1 cellular context compared by ENCODE assay signal in genomic region chr12:57590892-57591566, GRCh38.
TF ChIP-seq lines count a peak whose summit lies in the region.

Gene PIP4K2C (plus strand): TSS chr12:57591192. CDS start chr12:57591290, 98 bp downstream.

TF ChIP-seq in HepG2, 621 proteins besides CTCF, POLR2A, EP300 and RAD21 (continued from another document):
- TF ChIP-seq GRHL1 (CRISPR knock-in tag; conservative IDR thresholded peaks at IDR 0.05), result no peak
- TF ChIP-seq HOXA3 (CRISPR knock-in tag; IDR thresholded peaks at IDR 0.05), result no peak
- peak; percentile 72 for TF ChIP-seq ZGPAT (CRISPR knock-in tag; IDR thresholded peaks at IDR 0.05)
- 0 out of 2 replicates have a peak, but pooled peaks have one; percentile 29 for TF ChIP-seq IKZF5 (CRISPR knock-in tag; IDR thresholded peaks at IDR 0.05)
- no peak for TF ChIP-seq ARHGAP35 (CRISPR knock-in tag; IDR thresholded peaks at IDR 0.05; ENCODE audit: borderline replicate concordance)
- peak; percentile 84 for TF ChIP-seq MAX (IDR thresholded peaks at IDR 0.05)
- no peak for TF ChIP-seq ZNF121 (CRISPR knock-in tag; IDR thresholded peaks at IDR 0.05)
- TF ChIP-seq ZNF550 (CRISPR knock-in tag; IDR thresholded peaks at IDR 0.05; ENCODE audit: borderline replicate concordance), result no peak
- no peak for TF ChIP-seq KMT2B (CRISPR knock-in tag; IDR thresholded peaks at IDR 0.05)
- no peak for TF ChIP-seq ZNF468 (CRISPR knock-in tag; IDR thresholded peaks at IDR 0.05)
- TF ChIP-seq ZFP91 (CRISPR knock-in tag; IDR thresholded peaks at IDR 0.05; ENCODE audit: borderline replicate concordance), result no peak; the same call in 1 of the 2 replicates
- no peak for TF ChIP-seq SMAD3 (CRISPR knock-in tag; IDR thresholded peaks at IDR 0.05)
- peak; percentile 28; the same call in 1 of the 2 replicates for TF ChIP-seq ZFY (CRISPR knock-in tag; IDR thresholded peaks at IDR 0.05)
- peak; percentile 80 for TF ChIP-seq E2F5 (CRISPR knock-in tag; conservative IDR thresholded peaks at IDR 0.05)
- TF ChIP-seq HNF4G (IDR thresholded peaks at IDR 0.05; ENCODE audit: borderline replicate concordance, low read depth, low read length), result no peak; the same call in 1 of the 2 replicates
- TF ChIP-seq HNF4G (CRISPR knock-in tag; IDR thresholded peaks at IDR 0.05; ENCODE audit: borderline replicate concordance, low read depth), result no peak
- no peak for TF ChIP-seq ZHX1 (CRISPR knock-in tag; IDR thresholded peaks at IDR 0.05; ENCODE audit: low read depth)
- TF ChIP-seq MAF1 (CRISPR knock-in tag; IDR thresholded peaks at IDR 0.05; ENCODE audit: borderline replicate concordance), result no peak
